Comparison of ENCODE assay signal across 22 cellular contexts in the genomic region with DNA sequence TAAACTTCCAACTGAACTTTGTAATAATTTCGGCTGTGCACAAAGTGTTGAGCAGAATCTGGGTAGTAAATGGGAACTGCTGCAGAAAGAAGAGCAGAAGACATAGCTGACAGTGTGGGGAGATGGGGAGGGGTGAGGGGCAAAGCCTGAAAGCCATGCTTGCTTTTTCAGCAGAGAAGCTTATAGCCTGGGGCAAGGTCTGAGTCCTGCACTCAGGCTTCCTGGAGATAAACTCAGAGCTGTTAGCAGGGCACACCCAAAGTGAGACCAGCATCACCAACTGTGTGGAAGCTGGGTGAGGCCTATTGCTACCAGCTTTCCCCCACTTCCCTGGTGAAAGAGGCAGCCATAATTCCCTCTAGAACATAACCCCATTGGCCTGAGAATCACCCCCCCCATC.
"Had no signal": no experiment of that assay in that cellular context is flagged by ENCODE, and none has a peak within 500 bp of the region (broad histone marks: within the 10 kb centered on the region; RNA-seq: fewer than 3 reads in every experiment).

No MANE protein-coding gene starts in this region.

- H3K9me3 Mint-ChIP-seq: nephron progenitor cell; stimulated activated effector memory CD8-positive, alpha-beta T cell treated with anti-CD3 and anti-CD28 coated beads, Interleukin-12 subunit alpha, Interleukin-12 subunit beta, amount 100 ng/mL, for 72 hours had no signal

- H3K36me3 Mint-ChIP-seq: naive thymus-derived CD4-positive, alpha-beta T cell; stimulated activated effector memory CD8-positive, alpha-beta T cell treated with anti-CD3 and anti-CD28 coated beads, Interleukin-12 subunit alpha, Interleukin-12 subunit beta, amount 100 ng/mL, for 72 hours had no signal

- DNase-seq: dermis blood vessel endothelial cell; effector memory CD4-positive, alpha-beta T cell; foreskin keratinocyte; heart left ventricle; left cardiac atrium; left lung; mesenchymal stem cell; midbrain; naive thymus-derived CD4-positive, alpha-beta T cell; nephron progenitor cell; nucleus accumbens; posterior cingulate gyrus; psoas muscle; right cardiac atrium; sigmoid colon; stimulated activated CD4-positive, alpha-beta T cell treated with anti-CD3 and anti-CD28 coated beads, Interleukin-2, amount 100 ng/mL, for 24 hours; stimulated activated CD4-positive, alpha-beta T cell treated with anti-CD3 and anti-CD28 coated beads, Interleukin-4, amount 100 ng/mL, for 24 hours; stimulated activated naive CD4-positive, alpha-beta T cell treated with Interleukin-2 at 50 U/mL for 16 hours; stomach; thyroid gland; upper lobe of left lung had no signal

- H3K4me1 Mint-ChIP-seq: naive thymus-derived CD4-positive, alpha-beta T cell; stimulated activated effector memory CD8-positive, alpha-beta T cell treated with anti-CD3 and anti-CD28 coated beads, Interleukin-12 subunit alpha, Interleukin-12 subunit beta, amount 100 ng/mL, for 72 hours had no signal

- H3K27ac Mint-ChIP-seq: nephron progenitor cell; stimulated activated effector memory CD8-positive, alpha-beta T cell treated with anti-CD3 and anti-CD28 coated beads, Interleukin-12 subunit alpha, Interleukin-12 subunit beta, amount 100 ng/mL, for 72 hours had no signal

- H3K4me3 Mint-ChIP-seq: naive thymus-derived CD4-positive, alpha-beta T cell; nephron progenitor cell; stimulated activated effector memory CD8-positive, alpha-beta T cell treated with anti-CD3 and anti-CD28 coated beads, Interleukin-12 subunit alpha, Interleukin-12 subunit beta, amount 100 ng/mL, for 72 hours had no signal
